Comparison of ENCODE assay signal across 8 cellular contexts in genomic region chrX:150200820-150201287, GRCh38.
A peak's percentile ranks its signal among the peaks of the same experiment; 100 is the strongest.
DNase-seq lines count a peak whose midpoint lies in the region; ATAC-seq, FAIRE-seq and TF ChIP-seq lines count a peak whose summit lies in the region.

No MANE protein-coding gene starts in this region.

- peak; percentile 75 for DNase-seq in H54 (ENCODE audit: insufficient read length, low spot score)
- peak; percentile 70 for DNase-seq in LoVo (ENCODE audit: low spot score)
- peak; percentile 62 for DNase-seq in activated CD8-positive, alpha-beta memory T cell treated with anti-CD3 and anti-CD28 coated beads for 24 hours
- DNase-seq in foreskin melanocyte = peak; percentile 87
- peak; percentile 12 to 39 for DNase-seq in stimulated activated CD4-positive, alpha-beta T cell treated with anti-CD3 and anti-CD28 coated beads, Interleukin-2, amount 100 ng/mL, for 48 hours
- no peak for DNase-seq in NCI-H146 treated with DMSO at 0.1 percent for 48 hours (lab: John Stamatoyannopoulos, UW; ENCODE audit: unreplicated experiment)
- DNase-seq in DMS79 (lab: John Stamatoyannopoulos, UW) = no peak

- TF ChIP-seq POLR2A in H54 (IDR thresholded peaks at IDR 0.05; ENCODE audit: low read depth, low read length) = no peak

- FAIRE-seq in H54 (lab: Jason Lieb, UNC) = peak; percentile 95

- peak; percentile 99 for ATAC-seq in GM18499 (IDR thresholded peaks at IDR 0.05; ENCODE audit: insufficient read depth, unreplicated experiment)

Comparison
In these comparisons a context has a peak if more than half of its experiments do, and no peak if none do; other contexts are left out.
1. DNase-seq: peak in H54 (single experiment), LoVo (single experiment), activated CD8-positive, alpha-beta memory T cell treated with anti-CD3 and anti-CD28 coated beads for 24 hours (single experiment), foreskin melanocyte (single experiment) and stimulated activated CD4-positive, alpha-beta T cell treated with anti-CD3 and anti-CD28 coated beads, Interleukin-2, amount 100 ng/mL, for 48 hours (2 of 2); none in NCI-H146 treated with DMSO at 0.1 percent for 48 hours (single experiment) and DMS79 (single experiment).